ENCODE assay signal across 9 cellular contexts in genomic region chrX:103309860-103310591, GRCh38. TPM values are rescaled to one million over a fixed set of nuclear protein-coding genes. Genes with fewer than 3 reads are reported as not detected.
DNase-seq lines count a peak whose midpoint lies in the region; ATAC-seq and TF ChIP-seq lines count a peak whose summit lies in the region.
"Had no signal": no experiment of that assay in that cellular context is flagged by ENCODE, and none has a peak within 500 bp of the region (broad histone marks: within the 10 kb centered on the region; RNA-seq: fewer than 3 reads in every experiment).

No MANE protein-coding gene starts in this region.

- DNase-seq in GM12864 (ENCODE audit: low read depth) (no peak), NCI-H1105 treated with DMSO at 0.1 percent for 48 hours (lab: John Stamatoyannopoulos, UW) (peak; percentile 14), endothelial cell (ENCODE audit: low spot score) (no peak), osteocyte (ENCODE audit: extremely low spot score, unreplicated experiment) (no peak), inferior parietal cortex (ENCODE audit: extremely low spot score) (no peak), SKM-1 treated with dmso at 0.1 percent for 144 hours (lab: John Stamatoyannopoulos, UW; ENCODE audit: unreplicated experiment) (no peak)
- DNase-seq in activated CD4-positive, CD25-positive, alpha-beta regulatory T cell treated with anti-CD3 and anti-CD28 coated beads, Interleukin-2, amount 50 U/mL, for 72 hours, result no peak

- H3K9me3 Mint-ChIP-seq in endothelial cell (ENCODE audit: unreplicated experiment), result no peaks in the 10 kb centered on the region
- H3K9me3 Mint-ChIP-seq in osteocyte (ENCODE audit: unreplicated experiment), result peaks cover 9% of the 10 kb centered on the region

- H3K27me3 Mint-ChIP-seq in endothelial cell (ENCODE audit: unreplicated experiment) (peaks cover 2% of the 10 kb centered on the region), osteocyte (ENCODE audit: unreplicated experiment) (peaks cover 31% of the 10 kb centered on the region)

- TF ChIP-seq CTCF in GM12864 (IDR thresholded peaks at IDR 0.05; ENCODE audit: low read depth, low read length, missing control alignments) (no peak), endothelial cell (IDR thresholded peaks at IDR 0.05; ENCODE audit: unreplicated experiment) (no peak), osteocyte (IDR thresholded peaks at IDR 0.05) (no peak)

- H3K36me3 Mint-ChIP-seq in endothelial cell (ENCODE audit: low read depth, unreplicated experiment), result no peaks in the 10 kb centered on the region
- no peaks in the 10 kb centered on the region for H3K36me3 Mint-ChIP-seq in osteocyte (ENCODE audit: unreplicated experiment)

- H3K27ac Mint-ChIP-seq in endothelial cell (ENCODE audit: unreplicated experiment) (peak overlapping the region; percentile 67), osteocyte (ENCODE audit: unreplicated experiment) (no peak overlapping the region)

- ATAC-seq in HG02884 (IDR thresholded peaks at IDR 0.05; ENCODE audit: unreplicated experiment), result no peak

- peak overlapping the region; percentile 83 for H3K4me3 Mint-ChIP-seq in endothelial cell (ENCODE audit: unreplicated experiment)
- peak overlapping the region; percentile 55 for H3K4me3 Mint-ChIP-seq in osteocyte (ENCODE audit: unreplicated experiment)

- H3K4me1 Mint-ChIP-seq in endothelial cell (ENCODE audit: unreplicated experiment) (peaks cover 3% of the 10 kb centered on the region), osteocyte (ENCODE audit: unreplicated experiment) (no peaks in the 10 kb centered on the region)

- H3K4me3 ChIP-seq in GM12864 (ENCODE audit: low read depth, low read length), result peak overlapping the region; percentile 52

RNA-seq across cellular contexts. Expression of gene BEX2, which starts 0.8 kb away (rescaled TPM):
- total RNA-seq in endothelial cell (ENCODE audit: unreplicated experiment), result 50.4 TPM
- 4.0 and 4.1 TPM in 2 replicates for total RNA-seq in osteocyte

RNA-seq across cellular contexts. Expression of gene TCEAL7, which starts 20.0 kb away (rescaled TPM):
- total RNA-seq in endothelial cell (ENCODE audit: unreplicated experiment) (23.7 TPM), osteocyte (13.4 and 14.7 TPM in 2 replicates)

RNA-seq across cellular contexts. Expression of gene TCEAL5, which starts 33.5 kb away (rescaled TPM):
- 3.0 TPM for total RNA-seq in endothelial cell (ENCODE audit: unreplicated experiment)
- not detected in 2 replicates for total RNA-seq in osteocyte
- total RNA-seq: subcutaneous adipose tissue had no signal

RNA-seq across cellular contexts. Expression of gene TCEAL9, which starts 46.3 kb away (rescaled TPM):
- total RNA-seq in endothelial cell (ENCODE audit: unreplicated experiment), result 126 TPM
- 77.0 and 90.1 TPM in 2 replicates for total RNA-seq in osteocyte

RNA-seq across cellular contexts. Expression of gene TCEAL8, which starts 55.1 kb away (rescaled TPM):
- 81.2 TPM for total RNA-seq in endothelial cell (ENCODE audit: unreplicated experiment)
- total RNA-seq in osteocyte, result 86.2 and 88.2 TPM in 2 replicates

Comparison
In these comparisons a context has a peak if more than half of its experiments do, and no peak if none do; other contexts are left out.
1. RNA of gene BEX2, which starts 0.8 kb away (total RNA-seq): 50.4 TPM in endothelial cell (single experiment); 4.0 to 4.1 TPM in osteocyte; every median in the first group is over 10 times any median in the second.